1 cellular context compared by ENCODE assay signal in the genomic region with DNA sequence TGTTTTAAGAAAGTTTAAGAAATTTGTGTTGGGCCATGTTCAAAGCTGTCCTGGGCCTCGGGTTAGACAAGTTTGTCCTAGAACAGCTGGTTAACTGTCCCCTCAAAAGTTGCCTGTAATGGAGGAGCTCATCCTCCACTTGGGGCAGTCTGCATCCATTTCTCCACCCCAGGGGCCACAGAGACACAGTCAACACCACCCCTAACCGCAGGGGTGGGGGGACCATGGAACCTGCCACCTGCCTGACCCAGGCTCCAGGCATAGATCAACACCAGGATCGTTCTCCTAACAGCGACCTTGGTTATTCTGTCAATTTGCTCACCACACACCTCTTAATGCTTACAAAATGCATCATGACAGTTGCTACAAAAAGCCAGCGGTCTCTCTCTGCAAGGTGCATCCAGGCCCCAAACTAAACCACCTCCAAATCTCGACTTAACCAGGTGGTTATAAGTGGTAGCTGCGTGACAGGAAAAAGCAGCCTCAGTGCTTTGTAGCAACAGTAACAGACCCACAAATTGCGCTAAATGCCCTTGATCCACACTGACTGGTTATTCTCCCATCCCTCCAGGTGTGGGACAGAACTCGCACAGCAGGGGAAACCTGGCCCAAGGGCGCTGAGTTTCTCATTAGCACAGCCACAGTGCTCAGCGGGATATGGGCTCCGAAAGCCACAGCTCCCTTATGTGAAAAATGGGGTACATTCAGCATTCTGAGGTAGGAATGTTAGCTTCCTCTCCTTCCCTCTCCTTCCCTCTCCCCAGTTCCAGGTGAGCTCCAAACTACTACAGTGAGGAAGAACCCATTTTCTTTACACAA.
TF ChIP-seq lines count a peak whose summit lies in the region.

No MANE protein-coding gene starts in this region.

TF ChIP-seq in HepG2, 621 proteins besides CTCF, POLR2A, EP300 and RAD21 (continues in another document):
- 0 out of 2 replicates have a peak, but pooled peaks have one; percentile 9 for TF ChIP-seq IRF2 (CRISPR knock-in tag; IDR thresholded peaks at IDR 0.05)
- peak; percentile 62 for TF ChIP-seq SAP130 (CRISPR knock-in tag; IDR thresholded peaks at IDR 0.05; ENCODE audit: low read depth)
- TF ChIP-seq ZNF317 (CRISPR knock-in tag; IDR thresholded peaks at IDR 0.05), result peak; percentile 72; the same call in 1 of the 2 replicates
- TF ChIP-seq HOXA3 (CRISPR knock-in tag; IDR thresholded peaks at IDR 0.05), result peak; percentile 19; the same call in 1 of the 2 replicates
- TF ChIP-seq ZNF367 (CRISPR knock-in tag; IDR thresholded peaks at IDR 0.05; ENCODE audit: borderline replicate concordance), result no peak
- TF ChIP-seq ISX (CRISPR knock-in tag; conservative IDR thresholded peaks at IDR 0.05), result no peak
- no peak for TF ChIP-seq PBX2 (CRISPR knock-in tag; IDR thresholded peaks at IDR 0.05)
- peak; percentile 36; the same call in 1 of the 3 replicates for TF ChIP-seq MXI1 (IDR thresholded peaks at IDR 0.05; ENCODE audit: borderline replicate concordance, low read depth, low read length)
- TF ChIP-seq NONO (IDR thresholded peaks at IDR 0.05), result no peak
- TF ChIP-seq NONO (CRISPR knock-in tag; conservative IDR thresholded peaks at IDR 0.05), result 0 out of 2 replicates have a peak, but pooled peaks have one; percentile 33
- TF ChIP-seq ZNF605 (CRISPR knock-in tag; IDR thresholded peaks at IDR 0.05), result peak; percentile 53; the same call in 1 of the 2 replicates
- no peak for TF ChIP-seq HMG20B (CRISPR knock-in tag; conservative IDR thresholded peaks at IDR 0.05)
- peak; percentile 26 for TF ChIP-seq YY1 (IDR thresholded peaks at IDR 0.05; ENCODE audit: insufficient read depth, insufficient replicate concordance, low read depth, low read length)
- TF ChIP-seq FOSL2 (CRISPR knock-in tag; IDR thresholded peaks at IDR 0.05), result 0 out of 2 replicates have a peak, but pooled peaks have one; percentile 8
- 0 out of 2 replicates have a peak, but pooled peaks have one; percentile 23 for TF ChIP-seq HOMEZ (CRISPR knock-in tag; IDR thresholded peaks at IDR 0.05; ENCODE audit: low read depth)
- no peak for TF ChIP-seq SRY (CRISPR knock-in tag; IDR thresholded peaks at IDR 0.05)
- TF ChIP-seq, protein P1, sequence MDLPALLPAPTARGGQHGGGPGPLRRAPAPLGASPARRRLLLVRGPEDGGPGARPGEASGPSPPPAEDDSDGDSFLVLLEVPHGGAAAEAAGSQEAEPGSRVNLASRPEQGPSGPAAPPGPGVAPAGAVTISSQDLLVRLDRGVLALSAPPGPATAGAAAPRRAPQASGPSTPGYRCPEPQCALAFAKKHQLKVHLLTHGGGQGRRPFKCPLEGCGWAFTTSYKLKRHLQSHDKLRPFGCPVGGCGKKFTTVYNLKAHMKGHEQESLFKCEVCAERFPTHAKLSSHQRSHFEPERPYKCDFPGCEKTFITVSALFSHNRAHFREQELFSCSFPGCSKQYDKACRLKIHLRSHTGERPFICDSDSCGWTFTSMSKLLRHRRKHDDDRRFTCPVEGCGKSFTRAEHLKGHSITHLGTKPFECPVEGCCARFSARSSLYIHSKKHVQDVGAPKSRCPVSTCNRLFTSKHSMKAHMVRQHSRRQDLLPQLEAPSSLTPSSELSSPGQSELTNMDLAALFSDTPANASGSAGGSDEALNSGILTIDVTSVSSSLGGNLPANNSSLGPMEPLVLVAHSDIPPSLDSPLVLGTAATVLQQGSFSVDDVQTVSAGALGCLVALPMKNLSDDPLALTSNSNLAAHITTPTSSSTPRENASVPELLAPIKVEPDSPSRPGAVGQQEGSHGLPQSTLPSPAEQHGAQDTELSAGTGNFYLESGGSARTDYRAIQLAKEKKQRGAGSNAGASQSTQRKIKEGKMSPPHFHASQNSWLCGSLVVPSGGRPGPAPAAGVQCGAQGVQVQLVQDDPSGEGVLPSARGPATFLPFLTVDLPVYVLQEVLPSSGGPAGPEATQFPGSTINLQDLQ (CRISPR knock-in tag; IDR thresholded peaks at IDR 0.05), result no peak
- peak; percentile 91 for TF ChIP-seq PATZ1 (CRISPR knock-in tag; IDR thresholded peaks at IDR 0.05)
- no peak for TF ChIP-seq PRMT3 (CRISPR knock-in tag; IDR thresholded peaks at IDR 0.05; ENCODE audit: borderline replicate concordance, low read depth)
- TF ChIP-seq, protein P2, sequence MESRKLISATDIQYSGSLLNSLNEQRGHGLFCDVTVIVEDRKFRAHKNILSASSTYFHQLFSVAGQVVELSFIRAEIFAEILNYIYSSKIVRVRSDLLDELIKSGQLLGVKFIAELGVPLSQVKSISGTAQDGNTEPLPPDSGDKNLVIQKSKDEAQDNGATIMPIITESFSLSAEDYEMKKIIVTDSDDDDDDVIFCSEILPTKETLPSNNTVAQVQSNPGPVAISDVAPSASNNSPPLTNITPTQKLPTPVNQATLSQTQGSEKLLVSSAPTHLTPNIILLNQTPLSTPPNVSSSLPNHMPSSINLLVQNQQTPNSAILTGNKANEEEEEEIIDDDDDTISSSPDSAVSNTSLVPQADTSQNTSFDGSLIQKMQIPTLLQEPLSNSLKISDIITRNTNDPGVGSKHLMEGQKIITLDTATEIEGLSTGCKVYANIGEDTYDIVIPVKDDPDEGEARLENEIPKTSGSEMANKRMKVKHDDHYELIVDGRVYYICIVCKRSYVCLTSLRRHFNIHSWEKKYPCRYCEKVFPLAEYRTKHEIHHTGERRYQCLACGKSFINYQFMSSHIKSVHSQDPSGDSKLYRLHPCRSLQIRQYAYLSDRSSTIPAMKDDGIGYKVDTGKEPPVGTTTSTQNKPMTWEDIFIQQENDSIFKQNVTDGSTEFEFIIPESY (CRISPR knock-in tag; IDR thresholded peaks at IDR 0.05), result peak; percentile 59; the same call in 1 of the 2 replicates
- TF ChIP-seq GATAD2A (CRISPR knock-in tag; IDR thresholded peaks at IDR 0.05), result peak; percentile 18; the same call in 1 of the 2 replicates
- no peak for TF ChIP-seq ZNF251 (CRISPR knock-in tag; IDR thresholded peaks at IDR 0.05)
- peak; percentile 40 for TF ChIP-seq RARA (CRISPR knock-in tag; IDR thresholded peaks at IDR 0.05)
- TF ChIP-seq ZNF589 (CRISPR knock-in tag; conservative IDR thresholded peaks at IDR 0.05), result no peak
- TF ChIP-seq LCORL (IDR thresholded peaks at IDR 0.05), result no peak
- 0 out of 2 replicates have a peak, but pooled peaks have one; percentile 35 for TF ChIP-seq LCORL (CRISPR knock-in tag; IDR thresholded peaks at IDR 0.05)
- no peak for TF ChIP-seq PAX8 (CRISPR knock-in tag; IDR thresholded peaks at IDR 0.05; ENCODE audit: borderline replicate concordance)
- peak; percentile 26; the same call in 1 of the 2 replicates for TF ChIP-seq ZMYM4 (CRISPR knock-in tag; IDR thresholded peaks at IDR 0.05)
- TF ChIP-seq MED1 (CRISPR knock-in tag; IDR thresholded peaks at IDR 0.05), result 0 out of 2 replicates have a peak, but pooled peaks have one; percentile 13
- no peak for TF ChIP-seq ZMYM2 (CRISPR knock-in tag; IDR thresholded peaks at IDR 0.05)
- no peak for TF ChIP-seq ZNF253 (CRISPR knock-in tag; IDR thresholded peaks at IDR 0.05; ENCODE audit: borderline replicate concordance)
- TF ChIP-seq ZBTB38 (CRISPR knock-in tag; IDR thresholded peaks at IDR 0.05), result peak; percentile 65
- no peak for TF ChIP-seq ZNF121 (CRISPR knock-in tag; IDR thresholded peaks at IDR 0.05)
- peak; percentile 38; the same call in 1 of the 2 replicates for TF ChIP-seq FOXO1 (CRISPR knock-in tag; IDR thresholded peaks at IDR 0.05)
- 0 out of 2 replicates have a peak, but pooled peaks have one; percentile 14 for TF ChIP-seq HNF4A (CRISPR knock-in tag; IDR thresholded peaks at IDR 0.05)
- TF ChIP-seq ZNF577 (CRISPR knock-in tag; IDR thresholded peaks at IDR 0.05; ENCODE audit: borderline replicate concordance, low read depth), result no peak
- TF ChIP-seq CBFB (CRISPR knock-in tag; IDR thresholded peaks at IDR 0.05), result 0 out of 2 replicates have a peak, but pooled peaks have one; percentile 60
- no peak for TF ChIP-seq SKI (IDR thresholded peaks at IDR 0.05; ENCODE audit: partially characterized antibody)
- TF ChIP-seq ZNF430 (CRISPR knock-in tag; IDR thresholded peaks at IDR 0.05), result peak; percentile 53; the same call in 1 of the 2 replicates
- TF ChIP-seq FOXA1 (IDR thresholded peaks at IDR 0.05), result no peak
- TF ChIP-seq FOXA1 (CRISPR knock-in tag; IDR thresholded peaks at IDR 0.05), result peak; percentile 67; the same call in 1 of the 2 replicates
- TF ChIP-seq, protein P3, sequence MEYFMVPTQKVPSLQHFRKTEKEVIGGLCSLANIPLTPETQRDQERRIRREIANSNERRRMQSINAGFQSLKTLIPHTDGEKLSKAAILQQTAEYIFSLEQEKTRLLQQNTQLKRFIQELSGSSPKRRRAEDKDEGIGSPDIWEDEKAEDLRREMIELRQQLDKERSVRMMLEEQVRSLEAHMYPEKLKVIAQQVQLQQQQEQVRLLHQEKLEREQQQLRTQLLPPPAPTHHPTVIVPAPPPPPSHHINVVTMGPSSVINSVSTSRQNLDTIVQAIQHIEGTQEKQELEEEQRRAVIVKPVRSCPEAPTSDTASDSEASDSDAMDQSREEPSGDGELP (IDR thresholded peaks at IDR 0.05; ENCODE audit: borderline replicate concordance, low read depth), result peak; percentile 60
- peak; percentile 47 for TF ChIP-seq ZNF687 (CRISPR knock-in tag; IDR thresholded peaks at IDR 0.05)
- TF ChIP-seq NCOA2 (CRISPR knock-in tag; IDR thresholded peaks at IDR 0.05), result 0 out of 2 replicates have a peak, but pooled peaks have one; percentile 17
- TF ChIP-seq POLR2G (IDR thresholded peaks at IDR 0.05; ENCODE audit: low read depth, low read length), result no peak
